Comparison of ENCODE assay signal across 13 cellular contexts in genomic region chr13:25819856-25820530, GRCh38.
A peak's percentile ranks its signal among the peaks of the same experiment; 100 is the strongest.
DNase-seq lines count a peak whose midpoint lies in the region; ATAC-seq and TF ChIP-seq lines count a peak whose summit lies in the region.
"Had no signal": no experiment of that assay in that cellular context is flagged by ENCODE, and none has a peak within 500 bp of the region (broad histone marks: within the 10 kb centered on the region; RNA-seq: fewer than 3 reads in every experiment).

No MANE protein-coding gene starts in this region.

- H3K27ac Mint-ChIP-seq in glutamatergic neuron (ENCODE audit: unreplicated experiment) = no peak overlapping the region
- H3K27ac Mint-ChIP-seq in activated naive CD4-positive, alpha-beta T cell treated with anti-CD3 and anti-CD28 coated beads, Interleukin-2, amount 50 U/mL, for 72 hours = no peak overlapping the region

- no peak overlapping the region for H3K14ac ChIP-seq in mesenchymal stem cell (ENCODE audit: low read length in 2 of 2)

- H4K91ac ChIP-seq in mesenchymal stem cell (ENCODE audit: low read length) = no peak overlapping the region

- H3K27me3 Mint-ChIP-seq in glutamatergic neuron (ENCODE audit: unreplicated experiment) = no peaks in the 10 kb centered on the region

- 86% methylated on average over 10 of the region's 10 CpGs for WGBS in mesenchymal stem cell

- H3K9me3 Mint-ChIP-seq in glutamatergic neuron (ENCODE audit: unreplicated experiment) = peaks cover 9% of the 10 kb centered on the region
- H3K9me3 Mint-ChIP-seq in activated naive CD4-positive, alpha-beta T cell treated with anti-CD3 and anti-CD28 coated beads, Interleukin-2, amount 50 U/mL, for 72 hours = peaks cover 3 to 8% of the 10 kb centered on the region in 2 donors

- no peak overlapping the region for H2AFZ ChIP-seq in mesenchymal stem cell (ENCODE audit: low read depth, low read length)

- no peak overlapping the region for H2BK15ac ChIP-seq in mesenchymal stem cell (ENCODE audit: low read depth, poor library complexity, severe bottlenecking)

- peaks cover 15% of the 10 kb centered on the region for H3K36me3 Mint-ChIP-seq in glutamatergic neuron (ENCODE audit: unreplicated experiment)
- peaks cover 0 to 9% of the 10 kb centered on the region in 2 donors for H3K36me3 Mint-ChIP-seq in activated naive CD4-positive, alpha-beta T cell treated with anti-CD3 and anti-CD28 coated beads, Interleukin-2, amount 50 U/mL, for 72 hours

- no peaks in the 10 kb centered on the region for H3K79me1 ChIP-seq in mesenchymal stem cell (replicated peaks; ENCODE audit: low read length, poor library complexity, severe bottlenecking)

- H2BK12ac ChIP-seq in mesenchymal stem cell (ENCODE audit: low read length in 2 of 2) = no peak overlapping the region

- no peak overlapping the region for H3K27ac ChIP-seq in mesenchymal stem cell (ENCODE audit: low read length, poor library complexity, severe bottlenecking)
- H3K27ac ChIP-seq: right lobe of liver had no signal

- H3K4ac ChIP-seq in mesenchymal stem cell (ENCODE audit: low read depth in 1 of 2, low read length in 2 of 2) = no peak overlapping the region

- no peak overlapping the region for H3K4me3 Mint-ChIP-seq in glutamatergic neuron (ENCODE audit: unreplicated experiment)

- ATAC-seq in activated naive CD4-positive, alpha-beta T cell treated with anti-CD3 and anti-CD28 coated beads, Interleukin-2, amount 50 U/mL, for 72 hours = no peak
- ATAC-seq in GM19328 (IDR thresholded peaks at IDR 0.05; ENCODE audit: unreplicated experiment) = no peak
- ATAC-seq: K562, left colon, Panc1, right lobe of liver had no signal

- H2AK5ac ChIP-seq in mesenchymal stem cell (ENCODE audit: low read length, severe bottlenecking) = no peak overlapping the region

- no peaks in the 10 kb centered on the region for H3K27me3 ChIP-seq in mesenchymal stem cell (ENCODE audit: control insufficient read depth in 1 of 2, insufficient read depth in 1 of 2, low read length in 2 of 2)
- H3K27me3 ChIP-seq: right lobe of liver had no signal

- DNase-seq in DMS53 (lab: John Stamatoyannopoulos, UW) (peak; percentile 88), NCI-H1092 treated with DMSO at 0.1 percent for 48 hours (lab: John Stamatoyannopoulos, UW) (peak; percentile 85), NCI-H774 (lab: John Stamatoyannopoulos, UW) (peak; percentile 24), mesenchymal stem cell (no peak), glutamatergic neuron (no peak)
- DNase-seq in activated naive CD4-positive, alpha-beta T cell treated with anti-CD3 and anti-CD28 coated beads, Interleukin-2, amount 50 U/mL, for 72 hours (ENCODE audit: low spot score in 2 of 2) = no peak
- DNase-seq: activated gamma-delta T cell treated with Interleukin-2 at 50 U/mL for 16 hours, foreskin fibroblast, left colon, right lobe of liver had no signal

- peak overlapping the region; percentile 0 for H2BK5ac ChIP-seq in mesenchymal stem cell (ENCODE audit: low read depth, low read length, poor library complexity, severe bottlenecking)

- peaks cover 3% of the 10 kb centered on the region for H3K9me3 ChIP-seq in mesenchymal stem cell (ENCODE audit: control insufficient read depth, low read length)
- H3K9me3 ChIP-seq: right lobe of liver had no signal

- no peak overlapping the region for H3K4me3 ChIP-seq in mesenchymal stem cell (ENCODE audit: insufficient read depth in 1 of 2, low read depth in 1 of 2, low read length in 2 of 2)
- H3K4me3 ChIP-seq: K562, right lobe of liver had no signal

- H3K9ac ChIP-seq in mesenchymal stem cell (ENCODE audit: low read length) = no peak overlapping the region

- H2BK120ac ChIP-seq in mesenchymal stem cell (ENCODE audit: low read depth, low read length) = no peak overlapping the region

- H3K4me2 ChIP-seq in mesenchymal stem cell (ENCODE audit: low read length, poor library complexity, severe bottlenecking) = no peak overlapping the region

- TF ChIP-seq CTCF in glutamatergic neuron (IDR thresholded peaks at IDR 0.05; ENCODE audit: partially characterized antibody, unreplicated experiment) = no peak

- H3K23ac ChIP-seq in mesenchymal stem cell (ENCODE audit: low read length in 2 of 2) = no peak overlapping the region

- H3K18ac ChIP-seq in mesenchymal stem cell (ENCODE audit: low read depth in 1 of 2, low read length in 2 of 2) = no peak overlapping the region

- peaks cover 20% of the 10 kb centered on the region for H3K4me1 Mint-ChIP-seq in glutamatergic neuron (ENCODE audit: low read depth, unreplicated experiment)

- no peaks in the 10 kb centered on the region for H3K36me3 ChIP-seq in mesenchymal stem cell (ENCODE audit: control insufficient read depth in 1 of 2, insufficient read depth in 2 of 2, low read depth in 1 of 2, low read length in 2 of 2)
- H3K36me3 ChIP-seq: right lobe of liver had no signal

- H3K4me1 ChIP-seq in mesenchymal stem cell (ENCODE audit: control insufficient read depth, insufficient read depth, low read depth, low read length) = no peaks in the 10 kb centered on the region
- H3K4me1 ChIP-seq: right lobe of liver had no signal

- H4K8ac ChIP-seq in mesenchymal stem cell (ENCODE audit: low read length) = no peak overlapping the region

Comparison
In these comparisons a context has a peak if more than half of its experiments do, and no peak if none do; other contexts are left out.
1. DNase-seq: peak in DMS53 (single experiment), NCI-H1092 treated with DMSO at 0.1 percent for 48 hours (single experiment) and NCI-H774 (single experiment); none in mesenchymal stem cell (single experiment), glutamatergic neuron (single experiment) and activated naive CD4-positive, alpha-beta T cell treated with anti-CD3 and anti-CD28 coated beads, Interleukin-2, amount 50 U/mL, for 72 hours (0 of 2).